ENCODE assay signal across 8 cellular contexts in the genomic region with DNA sequence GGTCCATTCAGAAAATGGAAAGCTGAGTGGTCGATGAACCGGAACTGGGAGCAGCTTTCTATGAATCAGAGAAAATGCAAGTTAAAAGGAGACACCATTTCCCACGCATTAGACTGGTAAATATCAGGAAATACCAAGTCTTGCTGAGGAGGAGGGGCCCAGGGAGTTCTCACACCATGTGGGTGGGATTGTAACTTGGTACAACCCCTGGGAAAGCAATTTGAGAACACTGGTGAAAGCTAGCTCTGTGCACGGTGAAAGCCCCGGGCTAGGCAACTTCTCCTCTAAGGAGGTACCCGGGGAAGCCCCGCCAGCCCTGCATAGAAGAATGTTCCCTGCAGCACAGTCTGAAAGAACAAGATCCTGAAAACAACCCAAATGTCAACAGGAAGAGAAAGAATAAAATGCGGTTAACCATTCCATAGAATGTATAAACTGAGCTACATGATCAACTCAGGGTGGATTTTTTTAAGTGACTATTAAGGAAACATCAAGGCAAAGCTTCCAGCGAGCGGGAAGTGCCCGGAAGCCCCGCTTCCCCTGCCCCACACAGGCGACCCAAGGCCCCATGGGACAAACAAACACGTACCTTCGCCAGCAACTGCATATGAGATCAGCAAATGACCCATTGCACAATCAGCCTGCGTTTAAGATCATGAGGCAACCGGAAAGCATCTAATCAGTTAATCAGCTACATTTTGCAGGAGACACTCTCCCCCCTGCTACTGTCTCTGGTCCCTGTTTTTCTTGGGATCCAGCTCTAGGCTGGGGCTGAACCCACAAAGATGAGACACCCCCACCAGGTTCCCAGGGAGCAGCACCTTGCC. TPM values are rescaled to one million over a fixed set of nuclear protein-coding genes. Genes with fewer than 3 reads are reported as not detected.
DNase-seq lines count a peak whose midpoint lies in the region; ATAC-seq and TF ChIP-seq lines count a peak whose summit lies in the region.

No MANE protein-coding gene starts in this region.

- BruUV-seq in A673 (replicated peaks; lab: Mats Ljungman, UMichigan), result no TSS peak

- H3K4me1 ChIP-seq in A673 (ENCODE audit: insufficient read depth, low read length, poor library complexity, severe bottlenecking) (peaks cover 16% of the 10 kb centered on the region), liver (ENCODE audit: control insufficient read depth in 4 of 4, insufficient read depth in 4 of 4, low read length in 3 of 4) (peaks cover 3 to 10% (median 8%) of the 10 kb centered on the region in 4 donors), uterus (no peaks in the 10 kb centered on the region)

- peaks cover 6% of the 10 kb centered on the region for H3K27me3 Mint-ChIP-seq in HFFc6 (ENCODE audit: insufficient read depth)

- no peaks in the 10 kb centered on the region for H3K9me3 Mint-ChIP-seq in HFFc6

- peak; percentile 61 to 63 for TF ChIP-seq RAD21 in liver (IDR thresholded peaks at IDR 0.05)

- ATAC-seq in GM19455 (IDR thresholded peaks at IDR 0.05; ENCODE audit: unreplicated experiment), result no peak
- no peak for ATAC-seq in HG03521 (IDR thresholded peaks at IDR 0.05; ENCODE audit: unreplicated experiment)

- peak; percentile 93 for DNase-seq in A673 (ENCODE audit: low spot score)
- DNase-seq in HFFc6, result peak; percentile 73
- DNase-seq in astrocyte of the cerebellum (ENCODE audit: low read depth), result peak; percentile 61
- DNase-seq in uterus, result no peak
- no peak for DNase-seq in pons (ENCODE audit: low spot score)

- CTCF ChIA-PET in A673 (lab: Charles Lee), result no interaction called here

- POLR2A ChIA-PET in A673 (lab: Charles Lee; ENCODE audit: low non-redundant PET), result interaction anchor here (0.6 kb wide), 2 partner anchors 30 to 31 kb away, joined by 3 to 24 read pairs; no protein-coding TSS in a partner anchor

- H3K36me3 ChIP-seq in A673 (ENCODE audit: insufficient read depth, low read length, poor library complexity, severe bottlenecking) (no peaks in the 10 kb centered on the region), liver (ENCODE audit: control insufficient read depth in 4 of 4, insufficient read depth in 3 of 4, low read depth in 1 of 4, low read length in 3 of 4) (peaks cover 0 to 12% (median 3%) of the 10 kb centered on the region in 4 donors), uterus (no peaks in the 10 kb centered on the region)

- in situ Hi-C loops in astrocyte of the cerebellum (cut with HindIII; ENCODE audit: low sequenced_read_pairs), result no loop called here

- H3K4me1 Mint-ChIP-seq in HFFc6 (ENCODE audit: low read depth), result peaks cover 15% of the 10 kb centered on the region

- no peaks in the 10 kb centered on the region for H3K36me3 Mint-ChIP-seq in HFFc6 (ENCODE audit: low read depth)

- intact Hi-C loops in A673 (cut with micrococcal nuclease; ENCODE audit: unreplicated experiment) (no loop called here), uterus (cut with DNase I; ENCODE audit: low total_unique reads) (no loop called here)

- peak overlapping the region; percentile 11 for H3K4me3 ChIP-seq in A673 (ENCODE audit: low read depth, low read length, poor library complexity, severe bottlenecking)
- no peak overlapping the region for H3K4me3 ChIP-seq in astrocyte of the cerebellum (ENCODE audit: low read depth, low read length)
- no peak overlapping the region for H3K4me3 ChIP-seq in liver (ENCODE audit: low read depth in 1 of 3, low read length in 3 of 3)
- H3K4me3 ChIP-seq in uterus, result no peak overlapping the region

- H3K4me3 Mint-ChIP-seq in HFFc6, result peak overlapping the region; percentile 77

- H3K27me3 ChIP-seq in A673 (replicated peaks; ENCODE audit: insufficient read depth, low read depth, low read length, poor library complexity) (no peaks in the 10 kb centered on the region), liver (ENCODE audit: control insufficient read depth in 4 of 4, insufficient read depth in 4 of 4, low read length in 3 of 4) (no peaks in the 10 kb centered on the region), uterus (peaks cover 0 to 6% of the 10 kb centered on the region in 2 donors)

- WGBS in liver, result 27% methylated on average over 17 of the region's 17 CpGs

- no peak for TF ChIP-seq POLR2A in uterus (IDR thresholded peaks at IDR 0.05)

- no peaks in the 10 kb centered on the region for H3K9me3 ChIP-seq in A673 (ENCODE audit: low read depth, low read length, poor library complexity, severe bottlenecking)
- no peaks in the 10 kb centered on the region for H3K9me3 ChIP-seq in liver (ENCODE audit: control insufficient read depth in 4 of 4, low read length in 3 of 4)
- no peaks in the 10 kb centered on the region for H3K9me3 ChIP-seq in uterus

- H3K27ac Mint-ChIP-seq in HFFc6, result peak overlapping the region; percentile 80

- TF ChIP-seq CTCF in A673 (conservative IDR thresholded peaks at IDR 0.05; ENCODE audit: low read depth, low read length), result no peak
- TF ChIP-seq CTCF in HFFc6 (IDR thresholded peaks at IDR 0.05), result no peak
- TF ChIP-seq CTCF in astrocyte of the cerebellum (IDR thresholded peaks at IDR 0.05; ENCODE audit: low read depth, low read length, missing control alignments), result no peak
- TF ChIP-seq CTCF in liver (IDR thresholded peaks at IDR 0.05; ENCODE audit: low read depth, low read length, missing input control), result no peak
- TF ChIP-seq CTCF in uterus (IDR thresholded peaks at IDR 0.05), result no peak

- peak overlapping the region; percentile 42 for H3K27ac ChIP-seq in A673 (ENCODE audit: low read depth, low read length, poor library complexity, severe bottlenecking)
- H3K27ac ChIP-seq in liver (ENCODE audit: low read depth in 1 of 2, low read length in 2 of 2), result peak overlapping the region; percentile 85
- no peak overlapping the region for H3K27ac ChIP-seq in uterus

- H3K9ac ChIP-seq in liver (ENCODE audit: low read depth in 1 of 2, low read length in 2 of 2), result peak overlapping the region; percentile 25 to 47

TF ChIP-seq in liver, 16 proteins besides CTCF, POLR2A, EP300 and RAD21 (continues in another document):
- TF ChIP-seq, protein P1, sequence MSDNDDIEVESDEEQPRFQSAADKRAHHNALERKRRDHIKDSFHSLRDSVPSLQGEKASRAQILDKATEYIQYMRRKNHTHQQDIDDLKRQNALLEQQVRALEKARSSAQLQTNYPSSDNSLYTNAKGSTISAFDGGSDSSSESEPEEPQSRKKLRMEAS (IDR thresholded peaks at IDR 0.05), result peak; percentile 95
- TF ChIP-seq YY1 (IDR thresholded peaks at IDR 0.05) (peak; percentile 68), SP1 (IDR thresholded peaks at IDR 0.05) (peak; percentile 74), GABPA (IDR thresholded peaks at IDR 0.05 in 1 of 2, conservative IDR thresholded peaks at IDR 0.05 in 1 of 2) (peak in 1 of 2 donors; percentile 75), JUND (IDR thresholded peaks at IDR 0.05) (peak; percentile 80 to 89), HNF4G (IDR thresholded peaks at IDR 0.05) (peak; percentile 25), HNF4A (conservative IDR thresholded peaks at IDR 0.05) (peak; percentile 88 to 94), EGR1 (IDR thresholded peaks at IDR 0.05; ENCODE audit: low read depth in 2 of 2) (peak in 1 of 2 donors; percentile 78), NR2F2 (IDR thresholded peaks at IDR 0.05) (no peak), FOXA2 (IDR thresholded peaks at IDR 0.05) (peak; percentile 67), TAF1 (conservative IDR thresholded peaks at IDR 0.05) (no peak), RXRA (IDR thresholded peaks at IDR 0.05) (peak; percentile 61 to 94)
- TF ChIP-seq, protein P2, sequence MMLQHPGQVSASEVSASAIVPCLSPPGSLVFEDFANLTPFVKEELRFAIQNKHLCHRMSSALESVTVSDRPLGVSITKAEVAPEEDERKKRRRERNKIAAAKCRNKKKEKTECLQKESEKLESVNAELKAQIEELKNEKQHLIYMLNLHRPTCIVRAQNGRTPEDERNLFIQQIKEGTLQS (IDR thresholded peaks at IDR 0.05), result peak; percentile 90
- TF ChIP-seq, protein P3, sequence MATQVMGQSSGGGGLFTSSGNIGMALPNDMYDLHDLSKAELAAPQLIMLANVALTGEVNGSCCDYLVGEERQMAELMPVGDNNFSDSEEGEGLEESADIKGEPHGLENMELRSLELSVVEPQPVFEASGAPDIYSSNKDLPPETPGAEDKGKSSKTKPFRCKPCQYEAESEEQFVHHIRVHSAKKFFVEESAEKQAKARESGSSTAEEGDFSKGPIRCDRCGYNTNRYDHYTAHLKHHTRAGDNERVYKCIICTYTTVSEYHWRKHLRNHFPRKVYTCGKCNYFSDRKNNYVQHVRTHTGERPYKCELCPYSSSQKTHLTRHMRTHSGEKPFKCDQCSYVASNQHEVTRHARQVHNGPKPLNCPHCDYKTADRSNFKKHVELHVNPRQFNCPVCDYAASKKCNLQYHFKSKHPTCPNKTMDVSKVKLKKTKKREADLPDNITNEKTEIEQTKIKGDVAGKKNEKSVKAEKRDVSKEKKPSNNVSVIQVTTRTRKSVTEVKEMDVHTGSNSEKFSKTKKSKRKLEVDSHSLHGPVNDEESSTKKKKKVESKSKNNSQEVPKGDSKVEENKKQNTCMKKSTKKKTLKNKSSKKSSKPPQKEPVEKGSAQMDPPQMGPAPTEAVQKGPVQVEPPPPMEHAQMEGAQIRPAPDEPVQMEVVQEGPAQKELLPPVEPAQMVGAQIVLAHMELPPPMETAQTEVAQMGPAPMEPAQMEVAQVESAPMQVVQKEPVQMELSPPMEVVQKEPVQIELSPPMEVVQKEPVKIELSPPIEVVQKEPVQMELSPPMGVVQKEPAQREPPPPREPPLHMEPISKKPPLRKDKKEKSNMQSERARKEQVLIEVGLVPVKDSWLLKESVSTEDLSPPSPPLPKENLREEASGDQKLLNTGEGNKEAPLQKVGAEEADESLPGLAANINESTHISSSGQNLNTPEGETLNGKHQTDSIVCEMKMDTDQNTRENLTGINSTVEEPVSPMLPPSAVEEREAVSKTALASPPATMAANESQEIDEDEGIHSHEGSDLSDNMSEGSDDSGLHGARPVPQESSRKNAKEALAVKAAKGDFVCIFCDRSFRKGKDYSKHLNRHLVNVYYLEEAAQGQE (IDR thresholded peaks at IDR 0.05), result peak; percentile 75

RNA-seq across cellular contexts. Expression of a gene that starts 11.3 kb away (rescaled TPM):
- total RNA-seq in A673 (2021) (0.71 and 0.81 TPM in 2 replicates), liver (10 to 100 TPM; 15.8 to 36.4 TPM), uterus (1 to 10 TPM in 2 of 4 donors, under 1 TPM in 2; 0.51 to 6.8 (median 0.99) TPM)
- total RNA-seq in HFFc6 (2021; fragmentation: NEBNext Ultra II Directional; extraction: Animal tissue kit (Norgen Biotek cat#: 25700)), result 1 to 10 TPM in 3 of 6 experiments, under 1 TPM in 3; 0.77 to 2.0 (median 1.0) TPM
- 1 to 10 TPM; 5.4 to 9.0 TPM for polyA plus RNA-seq in liver

Comparison
In these comparisons a context has a peak if more than half of its experiments do, and no peak if none do; other contexts are left out.
1. DNase-seq: peak in A673 (single experiment), HFFc6 (single experiment) and astrocyte of the cerebellum (single experiment); none in uterus (0 of 2) and pons (single experiment).
2. H3K27ac ChIP-seq: peak in A673 (single experiment) and liver (2 of 2); none in uterus (0 of 2).